In the genomic region with DNA sequence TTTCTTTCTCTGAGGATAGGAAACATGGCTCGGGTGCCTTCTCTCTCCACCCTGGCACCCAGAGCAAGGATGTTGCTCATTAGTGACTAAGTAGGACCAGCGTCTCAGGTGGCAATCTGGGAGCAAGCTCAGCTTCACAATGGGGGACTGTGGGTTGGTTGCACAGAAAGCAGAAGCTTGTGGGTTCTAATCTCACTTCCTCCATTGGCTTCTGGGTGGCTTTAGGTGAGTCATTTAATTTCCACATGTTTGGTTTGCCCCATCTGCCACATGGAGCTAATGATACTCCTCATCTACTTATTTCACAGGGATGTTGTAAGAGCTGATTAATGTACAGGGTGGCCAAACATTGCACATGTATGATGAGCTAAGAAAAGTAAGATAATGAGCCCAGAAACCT, we compare ENCODE assay signal across 1 cellular context.
A peak's percentile ranks its signal among the peaks of the same experiment; 100 is the strongest.
TF ChIP-seq lines count a peak whose summit lies in the region.

No MANE protein-coding gene starts in this region.

TF ChIP-seq in K562, 482 proteins besides CTCF, POLR2A, EP300 and RAD21 (continued from another document):
- TF ChIP-seq, protein P1, sequence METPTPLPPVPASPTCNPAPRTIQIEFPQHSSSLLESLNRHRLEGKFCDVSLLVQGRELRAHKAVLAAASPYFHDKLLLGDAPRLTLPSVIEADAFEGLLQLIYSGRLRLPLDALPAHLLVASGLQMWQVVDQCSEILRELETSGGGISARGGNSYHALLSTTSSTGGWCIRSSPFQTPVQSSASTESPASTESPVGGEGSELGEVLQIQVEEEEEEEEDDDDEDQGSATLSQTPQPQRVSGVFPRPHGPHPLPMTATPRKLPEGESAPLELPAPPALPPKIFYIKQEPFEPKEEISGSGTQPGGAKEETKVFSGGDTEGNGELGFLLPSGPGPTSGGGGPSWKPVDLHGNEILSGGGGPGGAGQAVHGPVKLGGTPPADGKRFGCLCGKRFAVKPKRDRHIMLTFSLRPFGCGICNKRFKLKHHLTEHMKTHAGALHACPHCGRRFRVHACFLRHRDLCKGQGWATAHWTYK (CRISPR knock-in tag; IDR thresholded peaks at IDR 0.05): no peak
- TF ChIP-seq ZNF740 (CRISPR knock-in tag; IDR thresholded peaks at IDR 0.05) (no peak), ZNF740 (tag; IDR thresholded peaks at IDR 0.05) (no peak), TEAD4 (IDR thresholded peaks at IDR 0.05; ENCODE audit: low read length) (peak; percentile 93), TEAD4 (CRISPR knock-in tag; IDR thresholded peaks at IDR 0.05; ENCODE audit: borderline replicate concordance) (no peak), CBFA2T3 (IDR thresholded peaks at IDR 0.05) (peak; percentile 92), ETV5 (CRISPR knock-in tag; IDR thresholded peaks at IDR 0.05; ENCODE audit: low read depth) (peak; percentile 79), RNF2 (IDR thresholded peaks at IDR 0.05) (peak; percentile 38; the same call in 1 of the 2 replicates), NRF1 (conservative IDR thresholded peaks at IDR 0.05 in 1 of 2, IDR thresholded peaks at IDR 0.05 in 1 of 2) (0 out of 4 replicates have a peak, but pooled peaks of 1 of the 2 experiments have one; percentile 24), CC2D1A (IDR thresholded peaks at IDR 0.05) (0 out of 2 replicates have a peak, but pooled peaks have one; percentile 34), SMARCA4 (IDR thresholded peaks at IDR 0.05) (peak; percentile 88), GMEB1 (CRISPR knock-in tag; IDR thresholded peaks at IDR 0.05) (no peak), LCOR (CRISPR knock-in tag; IDR thresholded peaks at IDR 0.05) (peak; percentile 81), FOXM1 (IDR thresholded peaks at IDR 0.05; ENCODE audit: low read depth) (peak; percentile 57; the same call in 1 of the 2 replicates), FOXM1 (CRISPR knock-in tag; IDR thresholded peaks at IDR 0.05; ENCODE audit: low read depth) (no peak), CTBP1 (IDR thresholded peaks at IDR 0.05; ENCODE audit: borderline replicate concordance) (peak; percentile 62; the same call in 1 of the 2 replicates), CREM (IDR thresholded peaks at IDR 0.05; ENCODE audit: low read depth) (peak; percentile 46; the same call in 1 of the 2 replicates), RFX1 (IDR thresholded peaks at IDR 0.05) (no peak), SOX6 (IDR thresholded peaks at IDR 0.05) (peak; percentile 61)
- TF ChIP-seq, protein P2, sequence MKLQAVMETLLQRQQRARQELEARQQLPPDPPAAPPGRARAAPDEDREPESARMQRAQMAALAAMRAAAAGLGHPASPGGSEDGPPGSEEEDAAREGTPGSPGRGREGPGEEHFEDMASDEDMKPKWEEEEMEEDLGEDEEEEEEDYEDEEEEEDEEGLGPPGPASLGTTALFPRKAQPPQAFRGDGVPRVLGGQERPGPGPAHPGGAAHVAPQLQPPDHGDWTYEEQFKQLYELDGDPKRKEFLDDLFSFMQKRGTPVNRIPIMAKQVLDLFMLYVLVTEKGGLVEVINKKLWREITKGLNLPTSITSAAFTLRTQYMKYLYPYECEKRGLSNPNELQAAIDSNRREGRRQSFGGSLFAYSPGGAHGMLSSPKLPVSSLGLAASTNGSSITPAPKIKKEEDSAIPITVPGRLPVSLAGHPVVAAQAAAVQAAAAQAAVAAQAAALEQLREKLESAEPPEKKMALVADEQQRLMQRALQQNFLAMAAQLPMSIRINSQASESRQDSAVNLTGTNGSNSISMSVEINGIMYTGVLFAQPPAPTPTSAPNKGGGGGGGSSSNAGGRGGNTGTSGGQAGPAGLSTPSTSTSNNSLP (IDR thresholded peaks at IDR 0.05; ENCODE audit: borderline replicate concordance, low read depth, low read length): peak; percentile 42; the same call in 1 of the 2 replicates
